In the genomic region with DNA sequence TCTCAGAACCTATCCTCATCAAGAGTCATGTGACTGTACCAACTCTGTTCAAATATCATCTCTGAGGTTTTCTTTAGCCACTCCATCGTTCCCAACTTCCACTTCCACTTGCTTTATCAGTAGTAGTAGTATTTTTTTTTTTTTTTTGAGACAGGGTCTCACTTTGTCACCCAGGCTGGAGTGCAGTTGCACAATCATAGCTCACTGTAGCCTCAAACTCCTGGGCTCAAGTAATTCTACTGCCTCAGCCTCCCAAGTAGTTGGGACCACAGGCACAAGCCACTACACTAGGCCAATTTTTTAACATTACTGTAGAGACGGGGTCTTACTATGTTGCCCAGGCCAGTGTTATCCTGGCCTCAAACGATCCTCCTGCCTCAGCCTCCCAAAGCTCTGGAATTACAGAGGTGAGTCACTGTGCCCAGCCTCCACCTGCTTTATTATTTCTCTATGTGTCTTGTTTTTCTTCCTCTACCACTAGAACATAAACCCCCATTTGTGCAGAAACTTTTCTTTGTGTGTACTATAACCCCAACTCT, we compare ENCODE assay signal across 36 cellular contexts.
"Had no signal": no experiment of that assay in that cellular context is flagged by ENCODE, and none has a peak within 500 bp of the region (broad histone marks: within the 10 kb centered on the region; RNA-seq: fewer than 3 reads in every experiment).

No MANE protein-coding gene starts in this region.

- H3K4me1 ChIP-seq: uterus had no signal

- H3K9me3 ChIP-seq: adrenal gland, body of pancreas, esophagus muscularis mucosa, heart left ventricle, neutrophil, ovary, sigmoid colon, uterus had no signal

- DNase-seq: activated B cell treated with CpG ODN at 0.5 μM for 24 hours; activated CD4-positive, alpha-beta T cell treated with anti-CD3 and anti-CD28 coated beads for 36 hours; activated CD8-positive, alpha-beta T cell treated with anti-CD3 and anti-CD28 coated beads for 36 hours; activated gamma-delta T cell treated with Interleukin-2 at 50 U/mL for 16 hours; activated T-cell treated with anti-CD3 and anti-CD28 coated beads for 4 hours; adrenal gland; aorta; body of pancreas; dermis blood vessel endothelial cell; effector CD4-positive, alpha-beta T cell; foreskin keratinocyte; heart left ventricle; hypothalamus; immature natural killer cell; kidney; left colon; naive B cell; nephron progenitor cell; ovary; sigmoid colon; small intestine; stimulated activated CD4-positive, alpha-beta T cell treated with anti-CD3 and anti-CD28 coated beads, Interleukin-4, amount 100 ng/mL, for 4 hours; stimulated activated CD8-positive, alpha-beta memory T cell treated with anti-CD3 and anti-CD28 coated beads, Interleukin-4, amount 100 ng/mL, for 48 hours; stimulated activated naive CD8-positive, alpha-beta T cell treated with anti-CD3 and anti-CD28 coated beads, Interleukin-15, amount 100 ng/mL, for 72 hours; substantia nigra; T-cell; T1000; uterus had no signal

- ATAC-seq: activated CD4-positive, alpha-beta T cell treated with anti-CD3 and anti-CD28 coated beads for 36 hours; activated CD8-positive, alpha-beta T cell treated with anti-CD3 and anti-CD28 coated beads for 36 hours; activated naive CD4-positive, alpha-beta T cell treated with anti-CD3 and anti-CD28 coated beads, Interleukin-2, amount 50 U/mL, for 72 hours; body of pancreas; foreskin keratinocyte; heart left ventricle; left colon; stimulated activated memory B cell treated with anti-CD40 and anti-IgM and Interleukin-4, amounts not matched to agents 10 μg/mL and 1 μg/mL and 100 μg/mL, for 72 hours; stimulated activated naive CD8-positive, alpha-beta T cell treated with anti-CD3 and anti-CD28 coated beads, Interleukin-15, amount 100 ng/mL, for 72 hours; T-cell had no signal

- H3K27ac Mint-ChIP-seq: activated B cell treated with CpG ODN at 0.5 μM for 24 hours; activated CD4-positive, alpha-beta T cell treated with anti-CD3 and anti-CD28 coated beads for 36 hours; activated CD8-positive, alpha-beta T cell treated with anti-CD3 and anti-CD28 coated beads for 36 hours; activated naive CD4-positive, alpha-beta T cell treated with anti-CD3 and anti-CD28 coated beads, Interleukin-2, amount 50 U/mL, for 72 hours; mesothelial cell of epicardium; nephron progenitor cell; progenitor cell of endocrine pancreas; stimulated activated memory B cell treated with anti-CD40 and anti-IgM and Interleukin-4, amounts not matched to agents 10 μg/mL and 1 μg/mL and 100 μg/mL, for 72 hours; stimulated activated naive CD8-positive, alpha-beta T cell treated with anti-CD3 and anti-CD28 coated beads, Interleukin-15, amount 100 ng/mL, for 72 hours; type B pancreatic cell had no signal

- H3K27me3 Mint-ChIP-seq: activated B cell treated with CpG ODN at 0.5 μM for 24 hours; activated CD4-positive, alpha-beta T cell treated with anti-CD3 and anti-CD28 coated beads for 36 hours; activated CD8-positive, alpha-beta T cell treated with anti-CD3 and anti-CD28 coated beads for 36 hours; naive B cell; progenitor cell of endocrine pancreas; stimulated activated memory B cell treated with anti-CD40 and anti-IgM and Interleukin-4, amounts not matched to agents 10 μg/mL and 1 μg/mL and 100 μg/mL, for 72 hours; stimulated activated naive CD8-positive, alpha-beta T cell treated with anti-CD3 and anti-CD28 coated beads, Interleukin-15, amount 100 ng/mL, for 72 hours; T-cell; type B pancreatic cell had no signal

- H3K9me3 Mint-ChIP-seq: activated B cell treated with CpG ODN at 0.5 μM for 24 hours; activated CD8-positive, alpha-beta T cell treated with anti-CD3 and anti-CD28 coated beads for 36 hours; activated naive CD4-positive, alpha-beta T cell treated with anti-CD3 and anti-CD28 coated beads, Interleukin-2, amount 50 U/mL, for 72 hours; mesothelial cell of epicardium; naive B cell; nephron progenitor cell; stimulated activated naive CD8-positive, alpha-beta T cell treated with anti-CD3 and anti-CD28 coated beads, Interleukin-15, amount 100 ng/mL, for 72 hours; T-cell; type B pancreatic cell had no signal

- H3K36me3 Mint-ChIP-seq: naive B cell, T-cell had no signal

- FAIRE-seq: colon, kidney, small intestine had no signal

- H3K4me3 ChIP-seq: adrenal gland, body of pancreas, esophagus muscularis mucosa, heart left ventricle, ovary, sigmoid colon, uterus had no signal

- H3K36me3 ChIP-seq: adrenal gland, ovary, sigmoid colon, uterus had no signal

- H3K27me3 ChIP-seq: adrenal gland, body of pancreas, esophagus muscularis mucosa, foreskin keratinocyte, heart left ventricle, neutrophil, ovary, sigmoid colon, uterus had no signal

- H3K4me3 Mint-ChIP-seq: activated B cell treated with CpG ODN at 0.5 μM for 24 hours; activated CD4-positive, alpha-beta T cell treated with anti-CD3 and anti-CD28 coated beads for 36 hours; activated CD8-positive, alpha-beta T cell treated with anti-CD3 and anti-CD28 coated beads for 36 hours; immature natural killer cell; mesothelial cell of epicardium; naive B cell; nephron progenitor cell; stimulated activated memory B cell treated with anti-CD40 and anti-IgM and Interleukin-4, amounts not matched to agents 10 μg/mL and 1 μg/mL and 100 μg/mL, for 72 hours; stimulated activated naive CD8-positive, alpha-beta T cell treated with anti-CD3 and anti-CD28 coated beads, Interleukin-15, amount 100 ng/mL, for 72 hours; T-cell; type B pancreatic cell had no signal

- H3K27ac ChIP-seq: adrenal gland, body of pancreas, esophagus muscularis mucosa, foreskin keratinocyte, heart left ventricle, neutrophil, ovary, sigmoid colon, uterus had no signal
